ENCODE assay signal across 1 cellular context in the genomic region with DNA sequence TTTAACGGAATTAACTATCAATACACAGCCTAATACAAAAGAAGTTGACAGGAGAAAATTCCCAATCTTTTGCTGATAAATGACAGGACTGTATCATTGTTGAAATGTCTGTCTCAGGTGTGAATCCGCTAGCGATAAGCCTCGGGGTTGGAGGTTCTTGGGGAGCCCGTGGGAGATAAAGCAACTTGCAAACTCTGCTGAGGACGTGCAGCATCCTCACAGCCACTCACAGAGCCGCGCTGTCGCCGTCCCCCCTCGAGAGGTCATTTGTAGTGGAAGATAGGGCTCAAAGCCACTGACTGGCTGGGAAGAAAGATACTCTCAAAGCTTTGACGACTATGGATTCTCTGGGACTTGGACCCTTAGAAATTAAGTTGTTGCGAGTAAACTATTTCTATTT.
TF ChIP-seq lines count a peak whose summit lies in the region.

No MANE protein-coding gene starts in this region.

TF ChIP-seq in GM23338, 12 proteins besides CTCF, POLR2A, EP300 and RAD21 (continued from another document):
- TF ChIP-seq CREB1 (CRISPR knock-in tag; IDR thresholded peaks at IDR 0.05; ENCODE audit: low read depth) (no peak), EZH2phosphoT487 (IDR thresholded peaks at IDR 0.05; ENCODE audit: unreplicated experiment) (no peak)
